Comparison of ENCODE assay signal across 26 cellular contexts in the genomic region with DNA sequence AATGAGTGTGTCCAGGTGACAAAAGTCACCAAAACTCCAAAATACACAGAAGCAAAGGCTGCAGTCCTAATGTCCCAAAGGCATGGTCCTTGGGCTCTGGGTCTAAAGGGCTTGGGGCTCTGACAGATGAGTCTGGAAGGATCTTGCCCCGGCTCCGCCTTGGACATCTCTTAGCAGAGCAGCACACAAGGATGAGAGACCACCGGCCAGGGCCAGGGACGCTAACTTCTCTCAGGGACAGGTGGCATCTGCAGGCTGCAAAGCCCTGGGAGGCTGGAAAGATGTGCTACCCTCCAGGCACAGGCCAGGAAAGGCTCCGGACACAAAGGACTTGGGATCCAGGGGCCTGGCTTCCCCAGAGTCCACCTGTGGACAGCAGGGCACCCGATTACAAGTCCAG. TPM values are rescaled to one million over a fixed set of nuclear protein-coding genes. Genes with fewer than 3 reads are reported as not detected.
DNase-seq lines count a peak whose midpoint lies in the region; ATAC-seq and TF ChIP-seq lines count a peak whose summit lies in the region.
"Had no signal": no experiment of that assay in that cellular context is flagged by ENCODE, and none has a peak within 500 bp of the region (broad histone marks: within the 10 kb centered on the region; RNA-seq: fewer than 3 reads in every experiment).

No MANE protein-coding gene starts in this region.

- no peak for ATAC-seq in left ventricle myocardium superior
- no peak for ATAC-seq in right cardiac atrium
- ATAC-seq: left colon had no signal

- CTCF ChIA-PET in RWPE1 (lab: Yijun Ruan, JAX): no interaction called here

- intact Hi-C loops in left ventricle myocardium superior (cut with micrococcal nuclease): no loop called here
- intact Hi-C loops in right cardiac atrium (cut with DNase I): no loop called here
- intact Hi-C loops in spleen (cut with DNase I; ENCODE audit: low total_unique reads): no loop called here

- H3K36me3 ChIP-seq in spleen: peaks cover 0 to 56% (median 0%) of the 10 kb centered on the region in 6 donors
- H3K36me3 ChIP-seq: WERI-Rb-1 had no signal

- no peak overlapping the region for H3K4me3 ChIP-seq in right cardiac atrium (ENCODE audit: low read length)
- no peak overlapping the region for H3K4me3 ChIP-seq in spleen
- H3K4me3 ChIP-seq: BLaER1 treated with 17β-estradiol and CSF1 and Interleukin-3, amounts not matched to agents 10 nM and 100 nM; GM23248; PC-9; testis had no signal

- WGBS in right cardiac atrium: 91% methylated on average over 6 of the region's 6 CpGs
- 89 to 96% (median 95%) methylated on average over 4 to 6 of the region's 6 CpGs for WGBS in spleen, 5 donors

- H3K4me1 ChIP-seq in right cardiac atrium (ENCODE audit: control insufficient read depth, insufficient read depth, low read length) (no peaks in the 10 kb centered on the region), spleen (peaks cover 0 to 24% (median 4%) of the 10 kb centered on the region in 6 donors)
- H3K4me1 ChIP-seq: testis had no signal

- POLR2A ChIA-PET in RWPE1 (lab: Yijun Ruan, JAX; ENCODE audit: low non-redundant PET): no interaction called here

- TF ChIP-seq CTCF in RWPE1 (conservative IDR thresholded peaks at IDR 0.05; ENCODE audit: low read depth) (no peak), spleen (IDR thresholded peaks at IDR 0.05 in 8 of 11, conservative IDR thresholded peaks at IDR 0.05 in 3 of 11) (no peak)

- H3K27ac ChIP-seq in right cardiac atrium (ENCODE audit: low read length) (no peak overlapping the region), RWPE1 (peak overlapping the region; percentile 52), spleen (peak overlapping the region in 1 of 8 donors; percentile 29)
- H3K27ac ChIP-seq: GM23248, PC-9, testis, WERI-Rb-1 had no signal

- no peaks in the 10 kb centered on the region for H3K27me3 ChIP-seq in right cardiac atrium (ENCODE audit: control insufficient read depth, insufficient read depth)
- no peaks in the 10 kb centered on the region for H3K27me3 ChIP-seq in spleen (replicated peaks in 1 of 7)
- H3K27me3 ChIP-seq: BLaER1 treated with 17β-estradiol and CSF1 and Interleukin-3, amounts not matched to agents 10 nM and 100 nM; testis had no signal

- no peak for TF ChIP-seq POLR2A in spleen (IDR thresholded peaks at IDR 0.05)

- H3K9me3 ChIP-seq in right cardiac atrium (ENCODE audit: control insufficient read depth, low read length) (no peaks in the 10 kb centered on the region), spleen (no peaks in the 10 kb centered on the region)
- H3K9me3 ChIP-seq: BLaER1 treated with 17β-estradiol and CSF1 and Interleukin-3, amounts not matched to agents 10 nM and 100 nM; testis had no signal

- DNase-seq in left ventricle myocardium superior (peak; percentile 12), right cardiac atrium (no peak), RWPE1 (ENCODE audit: low spot score) (no peak), iPS-NIHi11 (ENCODE audit: low spot score) (peak; percentile 3), spleen (peak; percentile 61), NCI-H1105 treated with DMSO at 0.1 percent for 48 hours (lab: John Stamatoyannopoulos, UW) (no peak), epidermal melanocyte (ENCODE audit: insufficient read length, low spot score) (no peak)
- no peak for DNase-seq in activated CD8-positive, alpha-beta memory T cell treated with anti-CD3 and anti-CD28 coated beads, Interleukin-2, amount 50 U/mL, for 4 hours
- DNase-seq: activated CD4-positive, alpha-beta T cell treated with anti-CD3 and anti-CD28 coated beads for 48 hours; DMS79 treated with DMSO at 0.1 percent for 48 hours; GF-D8; GM23248; hippocampal formation; left colon; NCI-H1436 treated with DMSO at 0.1 percent for 48 hours; NCI-H2081 treated with DMSO at 0.1 percent for 48 hours; NCI-H2227 treated with DMSO at 0.1 percent for 48 hours; NCI-H526 treated with DMSO at 0.1 percent for 48 hours; NK-92 treated with Interleukin-12 subunit alpha and Interleukin-12 subunit beta, amount 100 ng/mL, for 24 hours; nucleus accumbens; PC-9; SHP77; testis; WERI-Rb-1 had no signal

RNA-seq across cellular contexts. Expression of a gene that starts 14.1 kb away (rescaled TPM):
- total RNA-seq in left ventricle myocardium superior: 39.1 TPM
- 10 to 100 TPM; 72.9 to 93.1 (median 76.2) TPM for total RNA-seq in right cardiac atrium
- polyA plus RNA-seq in right cardiac atrium: 57.0 TPM
- 100 to 1,000 TPM; 154 to 227 (median 182) TPM for total RNA-seq in spleen
- polyA plus RNA-seq in spleen: 100 to 1,000 TPM in 1 of 3 donors, 10 to 100 TPM in 2; 80.2 to 132 (median 85.6) TPM

RNA-seq across cellular contexts. Expression of a gene that starts 38.5 kb away (rescaled TPM):
- total RNA-seq in left ventricle myocardium superior: 2.2 TPM
- total RNA-seq in right cardiac atrium: 1 to 10 TPM; 1.9 to 2.7 (median 2.1) TPM
- polyA plus RNA-seq in right cardiac atrium: 0.75 TPM
- 10 to 100 TPM; 11.0 to 43.1 (median 22.8) TPM for total RNA-seq in spleen
- 1 to 10 TPM; 2.0 to 4.8 (median 3.8) TPM for polyA plus RNA-seq in spleen

RNA-seq across cellular contexts. Expression of a gene that starts 45.5 kb away (rescaled TPM):
- total RNA-seq in left ventricle myocardium superior (0.17 TPM), right cardiac atrium (not detected), spleen (under 1 TPM in 5 of 7 donors, not detected in 2; 0.20 to 0.60 (median 0.51) TPM)
- polyA plus RNA-seq in right cardiac atrium (0.16 TPM), spleen (under 1 TPM; 0.21 to 0.61 (median 0.45) TPM)
- total RNA-seq: left colon, skeletal muscle tissue had no signal

Comparison
In these comparisons a context has a peak if more than half of its experiments do, and no peak if none do; other contexts are left out.
1. DNase-seq: peak in left ventricle myocardium superior (single experiment), iPS-NIHi11 (single experiment) and spleen (single experiment); none in right cardiac atrium (0 of 3), RWPE1 (single experiment), NCI-H1105 treated with DMSO at 0.1 percent for 48 hours (single experiment), activated CD8-positive, alpha-beta memory T cell treated with anti-CD3 and anti-CD28 coated beads, Interleukin-2, amount 50 U/mL, for 4 hours (single experiment) and epidermal melanocyte (single experiment).